ENCODE assay signal across 1 cellular context in the genomic region with DNA sequence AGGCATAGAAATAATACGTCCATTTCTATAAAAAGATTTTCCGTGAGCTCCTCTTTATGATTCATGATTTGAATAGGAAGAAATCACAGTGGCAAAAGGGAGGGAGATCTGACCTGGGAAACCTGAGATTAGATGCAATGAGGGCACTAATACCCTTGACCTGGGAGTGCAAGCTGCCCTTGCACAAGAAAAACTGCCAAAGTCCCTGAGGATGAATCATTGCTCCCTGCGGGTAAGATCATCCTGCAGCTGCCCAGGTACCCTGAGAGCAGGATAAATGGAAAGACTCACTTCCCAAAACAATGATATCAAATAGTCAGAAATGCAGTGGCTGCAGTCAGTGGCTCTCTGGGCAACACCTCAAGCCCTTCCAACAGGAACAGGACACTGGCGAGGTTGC.
A peak's percentile ranks its signal among the peaks of the same experiment; 100 is the strongest.
TF ChIP-seq lines count a peak whose summit lies in the region.

No MANE protein-coding gene starts in this region.

TF ChIP-seq in endothelial cell of umbilical vein, 7 proteins besides CTCF, POLR2A, EP300 and RAD21:
- TF ChIP-seq, protein P1, sequence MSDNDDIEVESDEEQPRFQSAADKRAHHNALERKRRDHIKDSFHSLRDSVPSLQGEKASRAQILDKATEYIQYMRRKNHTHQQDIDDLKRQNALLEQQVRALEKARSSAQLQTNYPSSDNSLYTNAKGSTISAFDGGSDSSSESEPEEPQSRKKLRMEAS (IDR thresholded peaks at IDR 0.05; ENCODE audit: insufficient read depth, insufficient read length), result no peak
- TF ChIP-seq POLR2AphosphoS5 (IDR thresholded peaks at IDR 0.05; ENCODE audit: insufficient read depth, low read depth, low read length) (peak; percentile 26), JUN (IDR thresholded peaks at IDR 0.05; ENCODE audit: borderline replicate concordance, insufficient read depth, insufficient read length, low read depth) (peak; percentile 3), MYC (IDR thresholded peaks at IDR 0.05; ENCODE audit: low read depth, low read length) (no peak), GATA2 (IDR thresholded peaks at IDR 0.05; ENCODE audit: insufficient read depth, insufficient read length, low read depth, low read length) (peak; percentile 49), FOS (IDR thresholded peaks at IDR 0.05; ENCODE audit: borderline replicate concordance, insufficient read depth, low read length) (peak; percentile 66), EZH2 (IDR thresholded peaks at IDR 0.05; ENCODE audit: borderline replicate concordance, low read depth, low read length, severe bottlenecking) (no peak)
